In genomic region chr21:31780944-31781343, GRCh38 we compare ENCODE assay signal across 10 cellular contexts. TPM values are rescaled to one million over a fixed set of nuclear protein-coding genes. Genes with fewer than 3 reads are reported as not detected.
DNase-seq lines count a peak whose midpoint lies in the region; ATAC-seq, FAIRE-seq and TF ChIP-seq lines count a peak whose summit lies in the region.
"Had no signal": no experiment of that assay in that cellular context is flagged by ENCODE, and none has a peak within 500 bp of the region (broad histone marks: within the 10 kb centered on the region; RNA-seq: fewer than 3 reads in every experiment).

No MANE protein-coding gene starts in this region.

- peak; percentile 47 for TF ChIP-seq CTCF in OCI-LY3 (IDR thresholded peaks at IDR 0.05; ENCODE audit: low read depth, low read length)

- peaks cover 12% of the 10 kb centered on the region for H3K27me3 Mint-ChIP-seq in activated CD4-positive, alpha-beta T cell treated with anti-CD3 and anti-CD28 coated beads for 36 hours

- peak; percentile 7 for DNase-seq in Caki2 (ENCODE audit: low read depth)
- peak; percentile 63 for DNase-seq in Karpas-422
- no peak for DNase-seq in Right ventricle myocardium superior
- no peak for DNase-seq in effector memory CD4-positive, alpha-beta T cell
- DNase-seq in A172 (ENCODE audit: low spot score): no peak
- DNase-seq in activated CD4-positive, alpha-beta T cell treated with anti-CD3 and anti-CD28 coated beads for 36 hours: no peak
- DNase-seq: Calu3, T-helper 9 cell had no signal

- no peaks in the 10 kb centered on the region for H3K79me2 ChIP-seq in Karpas-422 (ENCODE audit: low read length)
- no peaks in the 10 kb centered on the region for H3K79me2 ChIP-seq in OCI-LY3 (ENCODE audit: low read length)

- no peak overlapping the region for H3K4me2 ChIP-seq in Karpas-422 (ENCODE audit: low read depth, low read length, poor library complexity, severe bottlenecking)
- H3K4me2 ChIP-seq in OCI-LY3 (ENCODE audit: low read length): no peak overlapping the region

- H3K9me3 ChIP-seq in Karpas-422 (ENCODE audit: low read length): no peaks in the 10 kb centered on the region
- H3K9me3 ChIP-seq in OCI-LY3 (ENCODE audit: insufficient read depth, low read length): no peaks in the 10 kb centered on the region
- no peaks in the 10 kb centered on the region for H3K9me3 ChIP-seq in effector memory CD4-positive, alpha-beta T cell (ENCODE audit: control insufficient read depth, low read length)

- H4K20me1 ChIP-seq in Karpas-422 (ENCODE audit: insufficient read depth, low read depth, low read length) (no peaks in the 10 kb centered on the region), OCI-LY3 (ENCODE audit: insufficient read depth, low read length) (no peaks in the 10 kb centered on the region)

- no peak overlapping the region for H3K9ac ChIP-seq in Karpas-422 (ENCODE audit: low read length)
- no peak overlapping the region for H3K9ac ChIP-seq in OCI-LY3 (ENCODE audit: low read length)

- H3K27ac ChIP-seq in Karpas-422 (ENCODE audit: low read length) (no peak overlapping the region), OCI-LY3 (ENCODE audit: low read length) (no peak overlapping the region)
- no peak overlapping the region for H3K27ac ChIP-seq in effector memory CD4-positive, alpha-beta T cell (ENCODE audit: insufficient read depth, low read length, poor library complexity, severe bottlenecking)

- H3K4me1 Mint-ChIP-seq in activated CD4-positive, alpha-beta T cell treated with anti-CD3 and anti-CD28 coated beads for 36 hours: peaks cover 4% of the 10 kb centered on the region

- no peaks in the 10 kb centered on the region for H3K9me3 Mint-ChIP-seq in activated CD4-positive, alpha-beta T cell treated with anti-CD3 and anti-CD28 coated beads for 36 hours (ENCODE audit: low read depth)

- H3K4me1 ChIP-seq in Karpas-422 (ENCODE audit: low read length): peaks cover 18% of the 10 kb centered on the region
- no peaks in the 10 kb centered on the region; the same call in 1 of the 2 replicates for H3K4me1 ChIP-seq in OCI-LY3 (ENCODE audit: low read length)
- H3K4me1 ChIP-seq in effector memory CD4-positive, alpha-beta T cell (ENCODE audit: control insufficient read depth, insufficient read depth, low read length, poor library complexity, severe bottlenecking): no peaks in the 10 kb centered on the region

- ATAC-seq in Right ventricle myocardium superior (ENCODE audit: poor library complexity): no peak
- ATAC-seq in activated CD4-positive, alpha-beta T cell treated with anti-CD3 and anti-CD28 coated beads for 36 hours: no peak

- no peak overlapping the region for H3K27ac Mint-ChIP-seq in activated CD4-positive, alpha-beta T cell treated with anti-CD3 and anti-CD28 coated beads for 36 hours

- H3K4me3 Mint-ChIP-seq in activated CD4-positive, alpha-beta T cell treated with anti-CD3 and anti-CD28 coated beads for 36 hours: no peak overlapping the region

- H2AFZ ChIP-seq in Karpas-422 (ENCODE audit: low read length) (no peak overlapping the region), OCI-LY3 (ENCODE audit: low read depth, low read length) (no peak overlapping the region)

- FAIRE-seq in islet of Langerhans (lab: Jason Lieb, UNC): peak; percentile 61

- POLR2A ChIA-PET in activated CD4-positive, alpha-beta T cell treated with anti-CD3 and anti-CD28 coated beads for 36 hours (lab: Charles Lee): no interaction called here

- H3K4me3 ChIP-seq in Karpas-422 (ENCODE audit: low read length) (no peak overlapping the region), OCI-LY3 (ENCODE audit: low read length) (no peak overlapping the region)
- H3K4me3 ChIP-seq in effector memory CD4-positive, alpha-beta T cell (ENCODE audit: insufficient read depth, low read depth, low read length, poor library complexity, severe bottlenecking): no peak overlapping the region

- in situ Hi-C loops in Caki2 (cut with HindIII; ENCODE audit: low pct_unique_long_range_greater_than_20kb, low sequenced_read_pairs): no loop called here

- CTCF ChIA-PET in activated CD4-positive, alpha-beta T cell treated with anti-CD3 and anti-CD28 coated beads for 36 hours (lab: Charles Lee): interaction anchor here (0.7 to 0.9 kb wide), 2 partner anchors 528 to 787 kb away, joined by 3 to 4 read pairs; no protein-coding TSS in a partner anchor

- H3K36me3 ChIP-seq in Karpas-422 (ENCODE audit: insufficient read depth, low read length) (no peaks in the 10 kb centered on the region), OCI-LY3 (replicated peaks; ENCODE audit: low read depth, low read length) (no peaks in the 10 kb centered on the region)
- no peaks in the 10 kb centered on the region for H3K36me3 ChIP-seq in effector memory CD4-positive, alpha-beta T cell (ENCODE audit: control insufficient read depth, insufficient read depth, low read length)

- H3K27me3 ChIP-seq in Karpas-422 (ENCODE audit: low read length): no peaks in the 10 kb centered on the region
- H3K27me3 ChIP-seq in OCI-LY3 (ENCODE audit: low read depth, low read length): no peaks in the 10 kb centered on the region
- no peaks in the 10 kb centered on the region for H3K27me3 ChIP-seq in effector memory CD4-positive, alpha-beta T cell (replicated peaks; ENCODE audit: control insufficient read depth, insufficient read depth, low read length, poor library complexity, severe bottlenecking)

- no peaks in the 10 kb centered on the region for H3K9me2 ChIP-seq in Karpas-422 (replicated peaks; ENCODE audit: insufficient read depth, low read length)

- H3K36me3 Mint-ChIP-seq in activated CD4-positive, alpha-beta T cell treated with anti-CD3 and anti-CD28 coated beads for 36 hours (ENCODE audit: low read depth): no peaks in the 10 kb centered on the region

- intact Hi-C loops in Right ventricle myocardium superior (cut with DNase I): no loop called here
- intact Hi-C loops in activated CD4-positive, alpha-beta T cell treated with anti-CD3 and anti-CD28 coated beads for 36 hours (cut with DNase I, micrococcal nuclease): no loop called here

RNA-seq across cellular contexts. Expression of gene SCAF4, which starts 49.0 kb away (rescaled TPM):
- 0.98 and 1.9 TPM in 2 replicates for total RNA-seq in Caki2 (2014; rRNA removed; shearing (Covaris generic); ENCODE audit: low replicate concordance)
- total RNA-seq in Karpas-422 (2014; rRNA removed; shearing (Covaris generic); ENCODE audit: low replicate concordance): 27.2 and 52.8 TPM in 2 replicates
- total RNA-seq in Right ventricle myocardium superior: 15.4 TPM
- 3.9 and 5.7 TPM in 2 replicates for total RNA-seq in A172 (2014; rRNA removed; shearing (Covaris generic))
- total RNA-seq in activated CD4-positive, alpha-beta T cell treated with anti-CD3 and anti-CD28 coated beads for 36 hours: 10 to 100 TPM; 47.1 to 62.8 TPM

Comparison
In these comparisons a context has a peak if more than half of its experiments do, and no peak if none do; other contexts are left out.
1. DNase-seq: peak in Caki2 (single experiment) and Karpas-422 (single experiment); none in Right ventricle myocardium superior (single experiment), effector memory CD4-positive, alpha-beta T cell (0 of 3), A172 (single experiment) and activated CD4-positive, alpha-beta T cell treated with anti-CD3 and anti-CD28 coated beads for 36 hours (single experiment).